In the genomic region with DNA sequence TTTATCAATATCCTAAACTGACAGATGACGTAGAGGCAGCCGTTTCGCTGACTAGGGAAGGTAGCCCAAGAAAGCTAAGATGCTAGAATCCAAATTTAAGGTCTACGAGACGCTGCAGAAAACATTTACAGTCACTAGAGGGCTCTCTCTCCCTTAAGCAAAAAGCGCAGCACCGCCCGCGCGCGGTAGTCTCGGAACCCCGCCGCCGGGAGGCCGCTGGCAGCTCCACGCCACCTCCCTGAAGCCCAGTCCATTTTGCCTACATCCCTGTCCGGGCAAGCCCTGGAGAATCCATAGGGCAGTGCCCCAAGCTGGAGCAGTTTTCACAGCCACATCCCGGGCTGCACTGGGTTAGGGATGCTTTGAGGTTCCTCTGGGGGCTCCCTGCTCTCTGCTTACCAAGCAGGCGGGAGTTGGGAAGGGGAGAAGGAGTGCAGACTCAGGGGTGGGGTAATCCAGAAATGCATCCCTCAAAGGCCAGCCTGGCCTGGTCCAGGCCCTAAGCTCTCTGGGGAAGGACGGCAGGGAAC, we compare ENCODE assay signal across 8 cellular contexts. TPM values are rescaled to one million over a fixed set of nuclear protein-coding genes. Genes with fewer than 3 reads are reported as not detected.
A peak's percentile ranks its signal among the peaks of the same experiment; 100 is the strongest.
DNase-seq lines count a peak whose midpoint lies in the region; ATAC-seq and TF ChIP-seq lines count a peak whose summit lies in the region.

No MANE protein-coding gene starts in this region.

- H3K9me3 ChIP-seq in SJCRH30 (replicated peaks) (no peaks in the 10 kb centered on the region), tibial nerve (no peaks in the 10 kb centered on the region)

- no peaks in the 10 kb centered on the region for H3K36me3 Mint-ChIP-seq in activated naive CD4-positive, alpha-beta T cell treated with anti-CD3 and anti-CD28 coated beads, Interleukin-2, amount 10 ng/mL, durations not matched to agents 7 days and 5 days
- H3K36me3 Mint-ChIP-seq in osteocyte (ENCODE audit: unreplicated experiment) = no peaks in the 10 kb centered on the region

- no peak for TF ChIP-seq EP300 in tibial nerve (IDR thresholded peaks at IDR 0.05)

- no peak overlapping the region for H3K4me3 ChIP-seq in SJCRH30
- no peak overlapping the region for H3K4me3 ChIP-seq in tibial nerve

- in situ Hi-C loops in G401 (cut with HindIII; ENCODE audit: low sequenced_read_pairs) = no loop called here

- DNase-seq in G401 (ENCODE audit: low spot score) (peak; percentile 92), NAMALWA (ENCODE audit: low spot score) (peak; percentile 77), SJCRH30 (peak; percentile 70 to 82), globus pallidus (ENCODE audit: low spot score) (peak; percentile 88), osteocyte (ENCODE audit: extremely low spot score, unreplicated experiment) (no peak), tibial nerve (ENCODE audit: low spot score in 2 of 2) (peak in 1 of 2 donors; percentile 61)
- DNase-seq in activated naive CD4-positive, alpha-beta T cell treated with anti-CD3 and anti-CD28 coated beads, Interleukin-2, amount 10 ng/mL, durations not matched to agents 7 days and 5 days = peak; percentile 67

- peak overlapping the region; percentile 46 for H3K4me3 Mint-ChIP-seq in activated naive CD4-positive, alpha-beta T cell treated with anti-CD3 and anti-CD28 coated beads, Interleukin-2, amount 10 ng/mL, durations not matched to agents 7 days and 5 days
- peak overlapping the region; percentile 51 for H3K4me3 Mint-ChIP-seq in osteocyte (ENCODE audit: unreplicated experiment)

- H3K4me1 ChIP-seq in SJCRH30 (no peaks in the 10 kb centered on the region), tibial nerve (peaks cover 0 to 41% (median 27%) of the 10 kb centered on the region in 4 donors)

- H3K27ac Mint-ChIP-seq in activated naive CD4-positive, alpha-beta T cell treated with anti-CD3 and anti-CD28 coated beads, Interleukin-2, amount 10 ng/mL, durations not matched to agents 7 days and 5 days = no peak overlapping the region
- no peak overlapping the region for H3K27ac Mint-ChIP-seq in osteocyte (ENCODE audit: unreplicated experiment)

- H3K4me1 Mint-ChIP-seq in activated naive CD4-positive, alpha-beta T cell treated with anti-CD3 and anti-CD28 coated beads, Interleukin-2, amount 10 ng/mL, durations not matched to agents 7 days and 5 days = peaks cover 11% of the 10 kb centered on the region
- peaks cover 16% of the 10 kb centered on the region for H3K4me1 Mint-ChIP-seq in osteocyte (ENCODE audit: unreplicated experiment)

- no peak for TF ChIP-seq POLR2A in tibial nerve (IDR thresholded peaks at IDR 0.05)

- H3K27ac ChIP-seq in SJCRH30 (no peak overlapping the region), tibial nerve (no peak overlapping the region)

- H3K36me3 ChIP-seq in SJCRH30 = no peaks in the 10 kb centered on the region
- H3K36me3 ChIP-seq in tibial nerve = no peaks in the 10 kb centered on the region

- peaks cover 25% of the 10 kb centered on the region for H3K27me3 ChIP-seq in SJCRH30
- peaks cover 9 to 98% of the 10 kb centered on the region in 2 donors for H3K27me3 ChIP-seq in tibial nerve

- WGBS in tibial nerve, 2 donors = 4% methylated on average over 19 to 20 of the region's 21 CpGs

- no peaks in the 10 kb centered on the region for H3K9me3 Mint-ChIP-seq in activated naive CD4-positive, alpha-beta T cell treated with anti-CD3 and anti-CD28 coated beads, Interleukin-2, amount 10 ng/mL, durations not matched to agents 7 days and 5 days
- H3K9me3 Mint-ChIP-seq in osteocyte (ENCODE audit: unreplicated experiment) = no peaks in the 10 kb centered on the region

- CTCF ChIA-PET in activated naive CD4-positive, alpha-beta T cell treated with anti-CD3 and anti-CD28 coated beads, Interleukin-2, amount 10 ng/mL, durations not matched to agents 7 days and 5 days (lab: Charles Lee) = interaction anchor here (0.7 to 5.3 kb wide), 32 partner anchors 8 to 757 kb away, joined by 3 to 95 read pairs (median 4); a partner anchor contains a TSS

- TF ChIP-seq CTCF in osteocyte (IDR thresholded peaks at IDR 0.05) (peak; percentile 88), tibial nerve (IDR thresholded peaks at IDR 0.05) (peak; percentile 73 to 79 (median 77))

- ATAC-seq in HG02885 (IDR thresholded peaks at IDR 0.05; ENCODE audit: poor library complexity, unreplicated experiment) = no peak

- peaks cover 72% of the 10 kb centered on the region for H3K27me3 Mint-ChIP-seq in activated naive CD4-positive, alpha-beta T cell treated with anti-CD3 and anti-CD28 coated beads, Interleukin-2, amount 10 ng/mL, durations not matched to agents 7 days and 5 days
- peaks cover 60% of the 10 kb centered on the region for H3K27me3 Mint-ChIP-seq in osteocyte (ENCODE audit: unreplicated experiment)

RNA-seq across cellular contexts. Expression of a gene that starts 1.5 kb away (rescaled TPM):
- 4.4 and 4.8 TPM in 2 replicates for total RNA-seq in G401 (2014; rRNA removed; shearing (Covaris generic))
- 1.2 TPM in 2 replicates for total RNA-seq in SJCRH30 (2014; rRNA removed; shearing (Covaris generic))
- total RNA-seq in osteocyte (0.11 TPM in 1 of 2 replicates, not detected in the other), tibial nerve (not detected)
